In the genomic region with DNA sequence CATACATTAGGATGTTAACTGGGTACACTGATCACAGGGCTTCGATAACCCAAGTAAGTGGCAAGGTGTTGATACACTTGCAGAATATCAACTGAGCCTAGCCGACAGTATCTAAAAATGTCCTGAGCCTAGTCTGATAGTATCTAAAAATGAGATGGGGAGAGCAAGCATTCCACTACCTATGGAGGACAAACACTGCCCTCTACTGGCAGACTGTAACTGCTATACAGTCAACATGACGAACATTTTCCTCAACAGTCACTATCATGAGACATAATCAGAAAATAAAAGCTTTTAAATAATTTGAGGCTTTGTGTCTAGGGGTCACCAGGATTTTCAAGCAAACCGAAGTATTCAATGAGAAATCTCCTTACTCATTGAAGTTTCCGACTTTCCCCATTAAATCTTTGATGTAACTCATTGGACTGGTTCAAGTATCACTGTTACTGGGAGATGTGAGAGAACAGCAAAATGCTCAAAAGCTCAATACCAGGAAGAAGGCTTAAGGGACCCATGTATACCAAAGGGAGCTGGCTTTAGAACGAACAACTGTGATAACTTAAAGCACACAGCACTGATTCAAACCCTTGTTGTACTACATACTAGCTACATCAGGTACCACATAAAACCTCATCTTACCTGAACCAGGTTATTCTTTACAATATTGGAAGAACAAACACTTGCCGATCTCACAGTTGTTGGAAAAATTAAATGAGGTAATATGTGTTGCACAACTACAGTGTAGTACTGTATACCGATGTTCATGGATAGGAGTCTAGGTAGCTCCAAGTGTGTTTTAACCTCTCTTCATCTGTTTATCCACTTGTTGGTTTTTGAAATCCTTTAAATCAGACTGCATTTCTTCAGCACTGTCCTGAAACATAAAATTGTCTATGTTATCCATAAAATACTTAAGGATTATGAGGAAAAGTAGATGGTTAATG, we compare ENCODE assay signal across 8 cellular contexts. TPM values are rescaled to one million over a fixed set of nuclear protein-coding genes. Genes with fewer than 3 reads are reported as not detected.
DNase-seq lines count a peak whose midpoint lies in the region; ATAC-seq, FAIRE-seq and TF ChIP-seq lines count a peak whose summit lies in the region.

No MANE protein-coding gene starts in this region.

- DNase-seq in NK-92 treated with Interleukin-12 subunit alpha and Interleukin-12 subunit beta, amount 100 ng/mL, for 24 hours (lab: John Stamatoyannopoulos, UW) = peak; percentile 4
- DNase-seq in NK-92 (lab: John Stamatoyannopoulos, UW; ENCODE audit: unreplicated experiment) = no peak
- peak; percentile 93 for DNase-seq in PC-3
- peak; percentile 29 for DNase-seq in activated T-helper 9 cell treated with anti-CD3 and anti-CD28 coated beads, Interleukin-2, amount 50 U/mL, for 16 hours (ENCODE audit: low read depth)
- peak; percentile 57 to 58 for DNase-seq in frontal cortex (ENCODE audit: low spot score in 2 of 2)
- DNase-seq in osteoblast (ENCODE audit: insufficient read length, low spot score, missing footprints) = peak; percentile 82
- no peak for DNase-seq in upper lobe of right lung

- H3K36me3 ChIP-seq in KMS-11 (ENCODE audit: insufficient read depth) (no peaks in the 10 kb centered on the region), PC-3 (ENCODE audit: low read depth, low read length) (peaks cover 18% of the 10 kb centered on the region), osteoblast (ENCODE audit: insufficient read depth, low read length) (peaks cover 38% of the 10 kb centered on the region), upper lobe of right lung (peaks cover 10% of the 10 kb centered on the region)

- H3K27me3 ChIP-seq in KMS-11 (ENCODE audit: insufficient read depth, low read depth) (no peaks in the 10 kb centered on the region), PC-3 (ENCODE audit: low read length) (no peaks in the 10 kb centered on the region), osteoblast (ENCODE audit: insufficient read depth, low read length) (no peaks in the 10 kb centered on the region), upper lobe of right lung (no peaks in the 10 kb centered on the region)

- CTCF ChIA-PET in PC-3 (lab: Charles Lee) = interaction anchor here (0.6 to 2.2 kb wide), 9 partner anchors 31 to 182 kb away, joined by 3 to 70 read pairs (median 5); a partner anchor contains a TSS

- TF ChIP-seq CTCF in KMS-11 (conservative IDR thresholded peaks at IDR 0.05; ENCODE audit: low read depth, low read length) (peak; percentile 96), PC-3 (conservative IDR thresholded peaks at IDR 0.05; ENCODE audit: low read depth, low read length) (peak; percentile 99), osteoblast (IDR thresholded peaks at IDR 0.05; ENCODE audit: extremely low read depth, low read depth, low read length) (peak; percentile 95), upper lobe of right lung (IDR thresholded peaks at IDR 0.05) (peak; percentile 90)

- no peak for FAIRE-seq in frontal cortex (lab: Jason Lieb, UNC)

- H3K9me3 ChIP-seq in PC-3 (ENCODE audit: low read length) (no peaks in the 10 kb centered on the region), osteoblast (ENCODE audit: low read depth, low read length) (no peaks in the 10 kb centered on the region), upper lobe of right lung (no peaks in the 10 kb centered on the region)

- H3K4me3 ChIP-seq in KMS-11 (IDR thresholded peaks at IDR 0.05; ENCODE audit: insufficient read depth, low read depth, low read length) = no peak overlapping the region
- H3K4me3 ChIP-seq in PC-3 (ENCODE audit: low read length) = no peak overlapping the region
- no peak overlapping the region for H3K4me3 ChIP-seq in osteoblast (ENCODE audit: insufficient read depth, low read length)
- H3K4me3 ChIP-seq in upper lobe of right lung = no peak overlapping the region

- peak overlapping the region; percentile 24 for H3K27ac ChIP-seq in KMS-11
- no peak overlapping the region for H3K27ac ChIP-seq in PC-3 (ENCODE audit: low read length)
- peak overlapping the region; percentile 74 for H3K27ac ChIP-seq in osteoblast (ENCODE audit: low read depth, low read length)
- no peak overlapping the region for H3K27ac ChIP-seq in upper lobe of right lung

- POLR2A ChIA-PET in PC-3 (lab: Charles Lee; ENCODE audit: unreplicated experiment) = interaction anchor here (0.6 to 1.0 kb wide), 3 partner anchors 35 to 120 kb away, joined by 3 to 9 read pairs (median 3); no protein-coding TSS in a partner anchor

- H3K4me1 ChIP-seq in KMS-11 (ENCODE audit: low read depth, poor library complexity, severe bottlenecking) = peaks cover 4% of the 10 kb centered on the region
- peaks cover 9% of the 10 kb centered on the region; the same call in 1 of the 2 replicates for H3K4me1 ChIP-seq in PC-3 (ENCODE audit: insufficient read depth, low read length)
- H3K4me1 ChIP-seq in osteoblast (ENCODE audit: insufficient read depth, low read length) = peaks cover 6% of the 10 kb centered on the region
- peaks cover 8% of the 10 kb centered on the region for H3K4me1 ChIP-seq in upper lobe of right lung

- H3F3A ChIP-seq in PC-3 (ENCODE audit: low read length, unreplicated experiment) = no peaks in the 10 kb centered on the region

- intact Hi-C loops in PC-3 (cut with micrococcal nuclease) = loop anchor here (1.0 to 5.0 kb wide), 5 partner anchors 30 to 182 kb away; no protein-coding TSS in a partner anchor
- intact Hi-C loops in upper lobe of right lung (cut with DNase I) = loop anchor here (10.0 kb wide), 2 partner anchors 47 to 117 kb away; no protein-coding TSS in a partner anchor

- no TSS peak for BruUV-seq in PC-3 (replicated peaks; lab: Mats Ljungman, UMichigan)

- no peaks in the 10 kb centered on the region for H3K9me2 ChIP-seq in PC-3 (replicated peaks; ENCODE audit: low read length)

- H2AFZ ChIP-seq in KMS-11 (ENCODE audit: low read depth) (no peak overlapping the region), PC-3 (ENCODE audit: low read length) (no peak overlapping the region), osteoblast (ENCODE audit: low read length) (no peak overlapping the region)

- H3K9ac ChIP-seq in KMS-11 = no peak overlapping the region
- no peak overlapping the region for H3K9ac ChIP-seq in PC-3 (ENCODE audit: low read length)

- no peak overlapping the region for H3K4me2 ChIP-seq in KMS-11
- no peak overlapping the region for H3K4me2 ChIP-seq in PC-3 (ENCODE audit: low read length)
- no peak overlapping the region for H3K4me2 ChIP-seq in osteoblast (ENCODE audit: insufficient read depth, low read length)

- H3K79me2 ChIP-seq in KMS-11 (ENCODE audit: insufficient read depth, low read depth) = no peaks in the 10 kb centered on the region
- no peaks in the 10 kb centered on the region for H3K79me2 ChIP-seq in PC-3 (ENCODE audit: low read length)
- H3K79me2 ChIP-seq in osteoblast (ENCODE audit: insufficient read depth, low read length) = no peaks in the 10 kb centered on the region

- peak; percentile 86 for ATAC-seq in PC-3
- ATAC-seq in upper lobe of right lung = peak; percentile 90

- H4K20me1 ChIP-seq in KMS-11 (ENCODE audit: insufficient read depth) (no peaks in the 10 kb centered on the region), PC-3 (ENCODE audit: low read length) (no peaks in the 10 kb centered on the region), osteoblast (ENCODE audit: insufficient read depth, low read length) (peaks cover 5% of the 10 kb centered on the region)

RNA-seq across cellular contexts. Expression of a gene that starts 31.1 kb away (rescaled TPM):
- total RNA-seq in PC-3 (2014; rRNA removed) (33.2 and 37.6 TPM in 2 replicates), frontal cortex (2.0 TPM), osteoblast (1.1 and 1.5 TPM in 2 replicates), upper lobe of right lung (8.6 TPM)

RNA-seq across cellular contexts. Expression of a gene that starts 38.6 kb away (rescaled TPM):
- total RNA-seq in PC-3 (2014; rRNA removed) (101 and 122 TPM in 2 replicates), frontal cortex (234 TPM), osteoblast (132 and 140 TPM in 2 replicates), upper lobe of right lung (117 TPM)

Comparison
In these comparisons a context has a peak if more than half of its experiments do, and no peak if none do; other contexts are left out.
1. DNase-seq: peak in NK-92 treated with Interleukin-12 subunit alpha and Interleukin-12 subunit beta, amount 100 ng/mL, for 24 hours (single experiment), PC-3 (single experiment), activated T-helper 9 cell treated with anti-CD3 and anti-CD28 coated beads, Interleukin-2, amount 50 U/mL, for 16 hours (single experiment), frontal cortex (2 of 2) and osteoblast (single experiment); none in NK-92 (single experiment) and upper lobe of right lung (single experiment).
2. H3K27ac ChIP-seq: peak in KMS-11 (single experiment) and osteoblast (single experiment); none in PC-3 (single experiment) and upper lobe of right lung (single experiment).
3. Peak in every context shown above with its lines, with median percentiles within 50 percentile points of each other: CTCF ChIP-seq.